In genomic region chr16:30184430-30185140, GRCh38 we compare ENCODE assay signal across 8 cellular contexts. TPM values are rescaled to one million over a fixed set of nuclear protein-coding genes. Genes with fewer than 3 reads are reported as not detected.
DNase-seq lines count a peak whose midpoint lies in the region; ATAC-seq lines count a peak whose summit lies in the region.

No MANE protein-coding gene starts in this region.

- WGBS in mesenchymal stem cell = 82% methylated on average over 12 of the region's 14 CpGs

- H2BK15ac ChIP-seq in mesenchymal stem cell (ENCODE audit: low read depth, poor library complexity, severe bottlenecking) = no peak overlapping the region

- no peak overlapping the region for H2BK5ac ChIP-seq in mesenchymal stem cell (ENCODE audit: low read depth, low read length, poor library complexity, severe bottlenecking)

- intact Hi-C loops in posterior cingulate gyrus (cut with DNase I) = no loop called here

- peak; percentile 2 for ATAC-seq in GM18909 (IDR thresholded peaks at IDR 0.05; ENCODE audit: poor library complexity, unreplicated experiment)

- H3K9me3 Mint-ChIP-seq in activated CD4-positive, alpha-beta T cell treated with anti-CD3 and anti-CD28 coated beads, Interleukin-2, amount 10 ng/mL, durations not matched to agents 7 days and 5 days = no peaks in the 10 kb centered on the region

- H3K18ac ChIP-seq in mesenchymal stem cell (ENCODE audit: low read depth in 1 of 2, low read length in 2 of 2) = no peak overlapping the region

- H3K23ac ChIP-seq in mesenchymal stem cell (ENCODE audit: low read length in 2 of 2) = no peak overlapping the region

- no peak overlapping the region for H3K4ac ChIP-seq in mesenchymal stem cell (ENCODE audit: low read depth in 1 of 2, low read length in 2 of 2)

- peaks cover 0 to 9% of the 10 kb centered on the region in 2 experiments for H3K27me3 ChIP-seq in mesenchymal stem cell (ENCODE audit: control insufficient read depth in 1 of 2, insufficient read depth in 1 of 2, low read length in 2 of 2)

- no peak overlapping the region for H4K8ac ChIP-seq in mesenchymal stem cell (ENCODE audit: low read length)

- DNase-seq in NCI-H128 (lab: John Stamatoyannopoulos, UW; ENCODE audit: unreplicated experiment) (peak; percentile 25), posterior cingulate gyrus (peak in 7 of 10 donors; percentile 24 to 91 (median 41)), NCI-H446 treated with DMSO at 0.1 percent for 48 hours (lab: John Stamatoyannopoulos, UW) (no peak), mesenchymal stem cell (no peak), SIG-M5 treated with dmso at 0.1 percent for 504 hours (lab: John Stamatoyannopoulos, UW; ENCODE audit: unreplicated experiment) (no peak)
- peak; percentile 57 for DNase-seq in activated CD4-positive, alpha-beta T cell treated with anti-CD3 and anti-CD28 coated beads, Interleukin-2, amount 10 ng/mL, durations not matched to agents 7 days and 5 days
- DNase-seq in effector CD8-positive, alpha-beta T cell (lab: John Stamatoyannopoulos, UW) = peak; percentile 46

- H3K9me3 ChIP-seq in mesenchymal stem cell (ENCODE audit: control insufficient read depth, low read length) = no peaks in the 10 kb centered on the region

- H3K9ac ChIP-seq in mesenchymal stem cell (ENCODE audit: low read length) = no peak overlapping the region

- H2AFZ ChIP-seq in mesenchymal stem cell (ENCODE audit: low read depth, low read length) = no peak overlapping the region

- peak overlapping the region; percentile 97 for H3K27ac Mint-ChIP-seq in activated CD4-positive, alpha-beta T cell treated with anti-CD3 and anti-CD28 coated beads, Interleukin-2, amount 10 ng/mL, durations not matched to agents 7 days and 5 days

- H3K27ac ChIP-seq in mesenchymal stem cell (ENCODE audit: low read length, poor library complexity, severe bottlenecking) = no peak overlapping the region

- H3K36me3 Mint-ChIP-seq in activated CD4-positive, alpha-beta T cell treated with anti-CD3 and anti-CD28 coated beads, Interleukin-2, amount 10 ng/mL, durations not matched to agents 7 days and 5 days (ENCODE audit: low read depth) = peaks cover 44% of the 10 kb centered on the region

- peaks cover 0 to 22% of the 10 kb centered on the region in 2 experiments for H3K36me3 ChIP-seq in mesenchymal stem cell (ENCODE audit: control insufficient read depth in 1 of 2, insufficient read depth in 2 of 2, low read depth in 1 of 2, low read length in 2 of 2)

- no peak overlapping the region for H3K14ac ChIP-seq in mesenchymal stem cell (ENCODE audit: low read length in 2 of 2)

- peaks cover 25% of the 10 kb centered on the region for H3K4me1 Mint-ChIP-seq in activated CD4-positive, alpha-beta T cell treated with anti-CD3 and anti-CD28 coated beads, Interleukin-2, amount 10 ng/mL, durations not matched to agents 7 days and 5 days

- H2AK5ac ChIP-seq in mesenchymal stem cell (ENCODE audit: low read length, severe bottlenecking) = no peak overlapping the region

- CTCF ChIA-PET in activated CD4-positive, alpha-beta T cell treated with anti-CD3 and anti-CD28 coated beads, Interleukin-2, amount 10 ng/mL, durations not matched to agents 7 days and 5 days (lab: Charles Lee) = interaction anchor here (0.6 to 3.5 kb wide), 5 partner anchors 13 to 711 kb away, joined by 3 to 28 read pairs (median 5); partner anchors contain the start of genes GDPD3 and TBX6

- peak overlapping the region; percentile 99 for H3K4me3 Mint-ChIP-seq in activated CD4-positive, alpha-beta T cell treated with anti-CD3 and anti-CD28 coated beads, Interleukin-2, amount 10 ng/mL, durations not matched to agents 7 days and 5 days

- H3K79me1 ChIP-seq in mesenchymal stem cell (replicated peaks; ENCODE audit: low read length, poor library complexity, severe bottlenecking) = peaks cover 11% of the 10 kb centered on the region

- no peak overlapping the region for H2BK120ac ChIP-seq in mesenchymal stem cell (ENCODE audit: low read depth, low read length)

- no peaks in the 10 kb centered on the region for H3K27me3 Mint-ChIP-seq in activated CD4-positive, alpha-beta T cell treated with anti-CD3 and anti-CD28 coated beads, Interleukin-2, amount 10 ng/mL, durations not matched to agents 7 days and 5 days

- POLR2A ChIA-PET in activated CD4-positive, alpha-beta T cell treated with anti-CD3 and anti-CD28 coated beads, Interleukin-2, amount 10 ng/mL, durations not matched to agents 7 days and 5 days (lab: Charles Lee) = interaction anchor here (1.0 to 1.5 kb wide), 3 partner anchors 45 to 93 kb away, joined by 4 to 5 read pairs (median 5); partner anchors contain the start of gene TBX6

- H2BK12ac ChIP-seq in mesenchymal stem cell (ENCODE audit: low read length in 2 of 2) = no peak overlapping the region

- H3K4me2 ChIP-seq in mesenchymal stem cell (ENCODE audit: low read length, poor library complexity, severe bottlenecking) = no peak overlapping the region

- peaks cover 28% of the 10 kb centered on the region for H3K4me1 ChIP-seq in mesenchymal stem cell (ENCODE audit: control insufficient read depth, insufficient read depth, low read depth, low read length)

- H3K4me3 ChIP-seq in mesenchymal stem cell (ENCODE audit: insufficient read depth in 1 of 2, low read depth in 1 of 2, low read length in 2 of 2) = no peak overlapping the region

- no peak overlapping the region for H4K91ac ChIP-seq in mesenchymal stem cell (ENCODE audit: low read length)

RNA-seq across cellular contexts. Expression of gene CORO1A, which starts 1.2 kb away (rescaled TPM):
- 1,000 to 10,000 TPM; 1,809 to 1,847 TPM for total RNA-seq in activated CD4-positive, alpha-beta T cell treated with anti-CD3 and anti-CD28 coated beads, Interleukin-2, amount 10 ng/mL, durations not matched to agents 7 days and 5 days
- 1.0 TPM for polyA plus RNA-seq in mesenchymal stem cell (2013, experiment 1 of 2)
- 0.79 TPM for polyA plus RNA-seq in mesenchymal stem cell (2013, experiment 2 of 2)

RNA-seq across cellular contexts. Expression of gene BOLA2B, which starts 8.9 kb away (rescaled TPM):
- 100 to 1,000 TPM; 136 to 141 TPM for total RNA-seq in activated CD4-positive, alpha-beta T cell treated with anti-CD3 and anti-CD28 coated beads, Interleukin-2, amount 10 ng/mL, durations not matched to agents 7 days and 5 days
- 347 TPM for polyA plus RNA-seq in mesenchymal stem cell (2013, experiment 1 of 2)
- polyA plus RNA-seq in mesenchymal stem cell (2013, experiment 2 of 2) = 331 TPM

RNA-seq across cellular contexts. Expression of gene SLX1A, which starts 9.1 kb away (rescaled TPM):
- 10 to 100 TPM; 54.1 to 95.0 TPM for total RNA-seq in activated CD4-positive, alpha-beta T cell treated with anti-CD3 and anti-CD28 coated beads, Interleukin-2, amount 10 ng/mL, durations not matched to agents 7 days and 5 days
- polyA plus RNA-seq in mesenchymal stem cell (2013, experiment 1 of 2) = 12.8 TPM
- polyA plus RNA-seq in mesenchymal stem cell (2013, experiment 2 of 2) = 11.0 TPM

RNA-seq across cellular contexts. Expression of gene SULT1A3, which starts 14.5 kb away (rescaled TPM):
- total RNA-seq in activated CD4-positive, alpha-beta T cell treated with anti-CD3 and anti-CD28 coated beads, Interleukin-2, amount 10 ng/mL, durations not matched to agents 7 days and 5 days = 10 to 100 TPM; 37.5 to 38.1 TPM
- polyA plus RNA-seq in mesenchymal stem cell (2013, experiment 1 of 2) = 8.7 TPM
- 8.5 TPM for polyA plus RNA-seq in mesenchymal stem cell (2013, experiment 2 of 2)

Comparison
In these comparisons a context has a peak if more than half of its experiments do, and no peak if none do; other contexts are left out.
1. DNase-seq: peak in NCI-H128 (single experiment), activated CD4-positive, alpha-beta T cell treated with anti-CD3 and anti-CD28 coated beads, Interleukin-2, amount 10 ng/mL, durations not matched to agents 7 days and 5 days (single experiment), effector CD8-positive, alpha-beta T cell (single experiment) and posterior cingulate gyrus (7 of 10); none in NCI-H446 treated with DMSO at 0.1 percent for 48 hours (single experiment), mesenchymal stem cell (single experiment) and SIG-M5 treated with dmso at 0.1 percent for 504 hours (single experiment).